In genomic region chr12:42468341-42468821, GRCh38 we compare ENCODE assay signal across 12 cellular contexts.
A peak's percentile ranks its signal among the peaks of the same experiment; 100 is the strongest.
DNase-seq lines count a peak whose midpoint lies in the region; ATAC-seq, FAIRE-seq and TF ChIP-seq lines count a peak whose summit lies in the region.
"Had no signal": no experiment of that assay in that cellular context is flagged by ENCODE, and none has a peak within 500 bp of the region (broad histone marks: within the 10 kb centered on the region; RNA-seq: fewer than 3 reads in every experiment).

No MANE protein-coding gene starts in this region.

- no peak overlapping the region for H2BK5ac ChIP-seq in mesenchymal stem cell (ENCODE audit: low read depth, low read length, poor library complexity, severe bottlenecking)

- H2BK15ac ChIP-seq in mesenchymal stem cell (ENCODE audit: low read depth, poor library complexity, severe bottlenecking) = no peak overlapping the region

- H4K91ac ChIP-seq in mesenchymal stem cell (ENCODE audit: low read length) = no peak overlapping the region

- 88% methylated on average over 4 of the region's 9 CpGs for WGBS in mesenchymal stem cell

- no peak overlapping the region for H3K14ac ChIP-seq in mesenchymal stem cell (ENCODE audit: low read length in 2 of 2)

- no peak overlapping the region for H2AK5ac ChIP-seq in mesenchymal stem cell (ENCODE audit: low read length, severe bottlenecking)

- no peak overlapping the region for H3K4me3 ChIP-seq in mesenchymal stem cell (ENCODE audit: insufficient read depth in 1 of 2, low read depth in 1 of 2, low read length in 2 of 2)

- DNase-seq in GM12891 (ENCODE audit: insufficient read length, low spot score) (no peak), UCSD-AML1 (lab: John Stamatoyannopoulos, UW; ENCODE audit: unreplicated experiment) (peak; percentile 43), mesenchymal stem cell (no peak), DMS114 treated with DMSO at 0.1 percent for 48 hours (lab: John Stamatoyannopoulos, UW; ENCODE audit: unreplicated experiment) (no peak), NCI-H510A (lab: John Stamatoyannopoulos, UW) (no peak)
- DNase-seq: activated CD4-positive, alpha-beta T cell treated with anti-CD3 and anti-CD28 coated beads, Interleukin-2, amount 10 ng/mL, durations not matched to agents 7 days and 5 days; DND-41; NCI-H1417 had no signal

- peaks cover 7% of the 10 kb centered on the region for H3K79me1 ChIP-seq in mesenchymal stem cell (replicated peaks; ENCODE audit: low read length, poor library complexity, severe bottlenecking)

- H2BK12ac ChIP-seq in mesenchymal stem cell (ENCODE audit: low read length in 2 of 2) = no peak overlapping the region

- H2AFZ ChIP-seq in mesenchymal stem cell (ENCODE audit: low read depth, low read length) = no peak overlapping the region

- peaks cover 34 to 84% of the 10 kb centered on the region in 2 experiments for H3K36me3 ChIP-seq in mesenchymal stem cell (ENCODE audit: control insufficient read depth in 1 of 2, insufficient read depth in 2 of 2, low read depth in 1 of 2, low read length in 2 of 2)

- H4K8ac ChIP-seq in mesenchymal stem cell (ENCODE audit: low read length) = no peak overlapping the region

- no peak overlapping the region for H3K9ac ChIP-seq in mesenchymal stem cell (ENCODE audit: low read length)

- TF ChIP-seq POLR2A in GM12891 (IDR thresholded peaks at IDR 0.05; ENCODE audit: low read depth, low read length) = no peak

- H3K27ac ChIP-seq in mesenchymal stem cell (ENCODE audit: low read length, poor library complexity, severe bottlenecking) = peak overlapping the region; percentile 61

- H3K23ac ChIP-seq in mesenchymal stem cell (ENCODE audit: low read length in 2 of 2) = no peak overlapping the region

- H3K27me3 ChIP-seq in mesenchymal stem cell (ENCODE audit: control insufficient read depth in 1 of 2, insufficient read depth in 1 of 2, low read length in 2 of 2) = no peaks in the 10 kb centered on the region

- no peak overlapping the region for H3K4me2 ChIP-seq in mesenchymal stem cell (ENCODE audit: low read length, poor library complexity, severe bottlenecking)

- H3K9me3 ChIP-seq in mesenchymal stem cell (ENCODE audit: control insufficient read depth, low read length) = no peaks in the 10 kb centered on the region

- H3K4ac ChIP-seq in mesenchymal stem cell (ENCODE audit: low read depth in 1 of 2, low read length in 2 of 2) = no peak overlapping the region

- FAIRE-seq in GM12891 (lab: Jason Lieb, UNC) = peak; percentile 76
- FAIRE-seq: islet of Langerhans had no signal

- no peak overlapping the region for H2BK120ac ChIP-seq in mesenchymal stem cell (ENCODE audit: low read depth, low read length)

- ATAC-seq in HG02642 (IDR thresholded peaks at IDR 0.05; ENCODE audit: poor library complexity, unreplicated experiment) (peak; percentile 27), GM19023 (IDR thresholded peaks at IDR 0.05; ENCODE audit: unreplicated experiment) (no peak), GM21619 (IDR thresholded peaks at IDR 0.05; ENCODE audit: unreplicated experiment) (no peak)

- no peak overlapping the region for H3K18ac ChIP-seq in mesenchymal stem cell (ENCODE audit: low read depth in 1 of 2, low read length in 2 of 2)

- H3K4me1 ChIP-seq in mesenchymal stem cell (ENCODE audit: control insufficient read depth, insufficient read depth, low read depth, low read length) = peaks cover 12% of the 10 kb centered on the region

TF ChIP-seq in GM12891, 5 proteins besides CTCF, POLR2A, EP300 and RAD21:
- no peak for TF ChIP-seq POU2F2 (IDR thresholded peaks at IDR 0.05; ENCODE audit: low read depth, low read length)
- no peak for TF ChIP-seq SPI1 (IDR thresholded peaks at IDR 0.05; ENCODE audit: low read depth, low read length)
- no peak for TF ChIP-seq PAX5 (IDR thresholded peaks at IDR 0.05; ENCODE audit: insufficient read depth, low read length, severe bottlenecking)
- no peak for TF ChIP-seq POLR2AphosphoS5 (IDR thresholded peaks at IDR 0.05; ENCODE audit: low read depth, low read length)
- no peak for TF ChIP-seq TAF1 (IDR thresholded peaks at IDR 0.05; ENCODE audit: low read depth, low read length)
